ENCODE assay signal across 8 cellular contexts in the genomic region with DNA sequence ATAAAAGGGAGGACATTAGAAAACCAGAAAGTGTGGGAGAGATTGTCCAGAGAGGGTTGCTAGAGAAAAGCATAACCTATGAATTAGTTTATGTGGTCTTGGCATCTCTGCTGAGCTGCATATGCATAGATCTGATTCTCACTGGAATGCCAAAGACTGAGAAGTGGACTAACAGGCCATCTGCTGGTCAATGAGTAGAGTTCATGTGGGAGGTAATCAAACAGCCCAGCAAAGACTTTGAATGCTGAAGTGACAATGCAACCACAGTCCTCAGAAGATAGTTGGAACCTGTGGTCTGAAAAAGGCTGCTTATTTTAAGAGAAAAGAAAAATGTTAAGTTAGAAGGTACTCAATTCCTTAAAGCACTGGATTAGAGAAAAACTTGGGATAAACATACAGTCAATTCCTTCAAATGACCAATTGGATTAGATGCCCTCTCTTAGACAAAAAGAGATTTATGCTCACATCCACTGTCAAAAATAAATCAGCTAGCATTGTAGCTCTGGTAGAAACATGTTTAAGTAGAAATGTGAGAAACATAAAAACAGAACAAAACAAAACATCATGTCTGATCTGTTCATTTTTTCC.
DNase-seq lines count a peak whose midpoint lies in the region; ATAC-seq and TF ChIP-seq lines count a peak whose summit lies in the region.

No MANE protein-coding gene starts in this region.

- H3K27ac Mint-ChIP-seq in endodermal cell (no peak overlapping the region), T-cell (no peak overlapping the region)

- ATAC-seq in HG02588 (IDR thresholded peaks at IDR 0.05; ENCODE audit: unreplicated experiment) = peak; percentile 50
- ATAC-seq in T-cell (replicated peaks in 1 of 4) = no peak
- no peak for ATAC-seq in GM21390 (IDR thresholded peaks at IDR 0.05; ENCODE audit: unreplicated experiment)
- ATAC-seq in HG02970 (IDR thresholded peaks at IDR 0.05; ENCODE audit: low FRiP score, unreplicated experiment) = no peak

- H3K36me3 Mint-ChIP-seq in endodermal cell (ENCODE audit: low read depth) = peaks cover 4% of the 10 kb centered on the region
- H3K36me3 Mint-ChIP-seq in T-cell = no peaks in the 10 kb centered on the region

- H3K4me1 ChIP-seq in endodermal cell (ENCODE audit: control insufficient read depth, insufficient read depth, low read length) (peaks cover 3% of the 10 kb centered on the region), transverse colon (no peaks in the 10 kb centered on the region)

- H3K4me3 ChIP-seq in GM06990 (replicated peaks; ENCODE audit: low read depth, low read length) (no peak overlapping the region), endodermal cell (ENCODE audit: low read length) (no peak overlapping the region), transverse colon (no peak overlapping the region)

- H3K4me1 Mint-ChIP-seq in endodermal cell (peaks cover 28% of the 10 kb centered on the region), T-cell (no peaks in the 10 kb centered on the region)

- H3K27ac ChIP-seq in endodermal cell (ENCODE audit: low read depth, low read length) (no peak overlapping the region), transverse colon (no peak overlapping the region)

- no peaks in the 10 kb centered on the region for H3K27me3 Mint-ChIP-seq in endodermal cell (ENCODE audit: insufficient read depth)
- no peaks in the 10 kb centered on the region for H3K27me3 Mint-ChIP-seq in T-cell

- H3K27me3 ChIP-seq in GM06990 (replicated peaks; ENCODE audit: control insufficient read depth, insufficient read depth, low read length) (no peaks in the 10 kb centered on the region), endodermal cell (ENCODE audit: control insufficient read depth, insufficient read depth, low read length, poor library complexity, severe bottlenecking) (no peaks in the 10 kb centered on the region), transverse colon (no peaks in the 10 kb centered on the region)

- CTCF ChIA-PET in T-cell (lab: Charles Lee) = no interaction called here

- H3K36me3 ChIP-seq in GM06990 (ENCODE audit: control insufficient read depth, insufficient read depth, low read length) (no peaks in the 10 kb centered on the region), endodermal cell (ENCODE audit: control insufficient read depth, insufficient read depth, low read length) (no peaks in the 10 kb centered on the region), transverse colon (no peaks in the 10 kb centered on the region)

- H3K9me3 ChIP-seq in endodermal cell (ENCODE audit: control insufficient read depth, low read length) = no peaks in the 10 kb centered on the region
- no peaks in the 10 kb centered on the region for H3K9me3 ChIP-seq in transverse colon

- H3K9ac ChIP-seq in endodermal cell (ENCODE audit: extremely low read depth, low read length, poor library complexity, severe bottlenecking) = no peak overlapping the region

- peak; percentile 40 for TF ChIP-seq CTCF in GM06990 (IDR thresholded peaks at IDR 0.05; ENCODE audit: insufficient read depth, low read length, poor library complexity, severe bottlenecking)
- peak; percentile 81 for TF ChIP-seq CTCF in endodermal cell (conservative IDR thresholded peaks at IDR 0.05)
- TF ChIP-seq CTCF in transverse colon (IDR thresholded peaks at IDR 0.05) = peak; percentile 24 to 53 (median 45)

- DNase-seq in GM06990 (ENCODE audit: extremely low read depth, insufficient read length) (no peak), NCI-H526 (lab: John Stamatoyannopoulos, UW) (peak; percentile 22 to 52), endodermal cell (peak; percentile 54), transverse colon (no peak), T-cell (no peak)

- in situ Hi-C loops in transverse colon (cut with MboI; ENCODE audit: low pct_ligation_motif_present in 1 of 4, low pct_unique_long_range_greater_than_20kb in 1 of 4, low sequenced_read_pairs in 3 of 4) = no loop called here

- intact Hi-C loops in transverse colon (cut with DNase I; ENCODE audit: low total_unique reads) = no loop called here

- POLR2A ChIA-PET in T-cell (lab: Charles Lee) = no interaction called here

- no peak for TF ChIP-seq POLR2A in transverse colon (IDR thresholded peaks at IDR 0.05)

- TF ChIP-seq EP300 in transverse colon (IDR thresholded peaks at IDR 0.05; ENCODE audit: low read depth) = no peak

- H3K4me3 Mint-ChIP-seq in endodermal cell = no peak overlapping the region
- H3K4me3 Mint-ChIP-seq in T-cell = no peak overlapping the region

- H3K9me3 Mint-ChIP-seq in endodermal cell (peaks cover 8% of the 10 kb centered on the region), T-cell (peaks cover 2 to 15% (median 4%) of the 10 kb centered on the region in 3 donors)

Comparison
In these comparisons a context has a peak if more than half of its experiments do, and no peak if none do; other contexts are left out.
1. DNase-seq: peak in NCI-H526 (2 of 2) and endodermal cell (single experiment); none in GM06990 (single experiment), transverse colon (single experiment) and T-cell (0 of 34).
2. Peak in every context shown above with its lines, with median percentiles within 50 percentile points of each other: CTCF ChIP-seq.